Comparison of ENCODE assay signal across 20 cellular contexts in the genomic region with DNA sequence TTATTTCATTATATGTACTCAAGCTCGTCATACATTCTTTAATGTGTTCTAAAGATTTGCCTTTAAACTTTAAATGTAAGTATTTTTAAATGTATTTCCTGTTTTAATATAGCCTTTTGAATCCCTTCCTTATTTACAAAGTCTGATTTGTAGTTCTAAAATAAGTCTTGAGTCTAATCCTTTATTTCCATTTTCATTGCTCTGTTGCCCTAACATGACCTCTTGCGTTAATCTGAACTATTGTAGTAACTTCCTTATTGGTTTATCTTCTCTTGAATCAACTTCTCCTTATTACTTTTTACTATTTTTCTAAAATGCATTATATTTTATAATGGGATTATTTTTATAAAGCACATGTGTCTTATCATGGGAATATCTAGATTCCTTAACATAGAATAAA. TPM values are rescaled to one million over a fixed set of nuclear protein-coding genes. Genes with fewer than 3 reads are reported as not detected.
DNase-seq lines count a peak whose midpoint lies in the region; ATAC-seq, FAIRE-seq and TF ChIP-seq lines count a peak whose summit lies in the region.
"Had no signal": no experiment of that assay in that cellular context is flagged by ENCODE, and none has a peak within 500 bp of the region (broad histone marks: within the 10 kb centered on the region; RNA-seq: fewer than 3 reads in every experiment).

No MANE protein-coding gene starts in this region.

- H3K27me3 ChIP-seq in HepG2 (ENCODE audit: control insufficient read depth in 1 of 2, insufficient read depth in 2 of 2, low read length in 2 of 2) = no peaks in the 10 kb centered on the region

- H3K36me3 ChIP-seq in kidney (ENCODE audit: control insufficient read depth in 1 of 2, insufficient read depth in 2 of 2, low read length in 2 of 2) = no peaks in the 10 kb centered on the region
- H3K36me3 ChIP-seq in HepG2 (replicated peaks in 1 of 2; ENCODE audit: control insufficient read depth in 1 of 2, insufficient read depth in 2 of 2, low read length in 2 of 2) = peaks cover 0 to 34% of the 10 kb centered on the region in 2 experiments; a peak in 2 of 5 replicates

- H3K4me1 ChIP-seq in kidney (ENCODE audit: control insufficient read depth in 1 of 2, insufficient read depth in 1 of 2, low read depth in 1 of 2, low read length in 2 of 2) = no peaks in the 10 kb centered on the region
- no peaks in the 10 kb centered on the region for H3K4me1 ChIP-seq in HepG2 (ENCODE audit: insufficient read depth, low read length)
- H3K4me1 ChIP-seq: A549 had no signal

- H3K4me2 ChIP-seq in HepG2 (ENCODE audit: low read depth, low read length) = no peak overlapping the region
- H3K4me2 ChIP-seq: A549, PC-9 had no signal

- CTCF ChIA-PET in HepG2 (lab: Yijun Ruan, JAX; ENCODE audit: low intra/inter-chr PET ratio, low total read pairs) = no interaction called here

- 98% methylated on average over 2 of the region's 2 CpGs for WGBS in HepG2 (ENCODE audit: low lambda C conversion rate)

- H3K4me3 ChIP-seq in kidney (ENCODE audit: low read length in 2 of 2) (no peak overlapping the region), HepG2 (replicated peaks in 1 of 3; ENCODE audit: insufficient read depth in 1 of 3, low read depth in 2 of 3, low read length in 3 of 3) (no peak overlapping the region)
- H3K4me3 ChIP-seq: A549, PC-9, SK-N-MC had no signal

- intact Hi-C loops in kidney (cut with DNase I) = no loop called here
- intact Hi-C loops in HepG2 (cut with micrococcal nuclease; ENCODE audit: unreplicated experiment) = no loop called here

- H3K27ac ChIP-seq in kidney (ENCODE audit: low read depth in 2 of 2, low read length in 2 of 2) (no peak overlapping the region), HepG2 (ENCODE audit: extremely low read length, insufficient read depth, low read length) (no peak overlapping the region)
- H3K27ac ChIP-seq: A549, PC-9, SK-N-MC had no signal

- no peak for TF ChIP-seq POLR2A in HepG2 (IDR thresholded peaks at IDR 0.05; ENCODE audit: insufficient read depth in 1 of 2, low read depth in 2 of 2, low read length in 2 of 2)

- TF ChIP-seq CTCF in kidney (IDR thresholded peaks at IDR 0.05; ENCODE audit: borderline replicate concordance, extremely low read depth, insufficient read depth) (no peak), HepG2 (CRISPR knock-in tag; IDR thresholded peaks at IDR 0.05) (no peak)

- BruUV-seq in HepG2 (replicated peaks; lab: Mats Ljungman, UMichigan) = no TSS peak

- DNase-seq in AML-193 (lab: John Stamatoyannopoulos, UW) (peak; percentile 59 to 76), KBM-7 (peak; percentile 13), SKM-1 treated with dmso at 0.1 percent for 144 hours (lab: John Stamatoyannopoulos, UW; ENCODE audit: unreplicated experiment) (peak; percentile 29), kidney (no peak), HepG2 (ENCODE audit: low spot score) (no peak), H4 (ENCODE audit: low spot score) (no peak)
- DNase-seq: COR-L47, DMS153, H9, KG1, NCI-H1105 treated with DMSO at 0.1 percent for 48 hours, NCI-H1694 treated with DMSO at 0.1 percent for 48 hours, NCI-H2107, NCI-H2227 treated with DMSO at 0.1 percent for 48 hours, NCI-H526, PC-9 had no signal

- TF ChIP-seq EP300 in HepG2 (IDR thresholded peaks at IDR 0.05; ENCODE audit: low read depth in 2 of 2, low read length in 2 of 2) = no peak
- TF ChIP-seq EP300 in HepG2 (CRISPR knock-in tag; IDR thresholded peaks at IDR 0.05; ENCODE audit: borderline replicate concordance) = no peak

- no peaks in the 10 kb centered on the region for H3K9me3 ChIP-seq in kidney (ENCODE audit: control insufficient read depth in 1 of 2, low read length in 2 of 2)
- no peaks in the 10 kb centered on the region for H3K9me3 ChIP-seq in HepG2 (ENCODE audit: low read length)
- H3K9me3 ChIP-seq: A549 had no signal

- POLR2A ChIA-PET in HepG2 (lab: Yijun Ruan, JAX) = no interaction called here

- in situ Hi-C loops in KBM-7 (cut with MboI; ENCODE audit: low pct_unique_long_range_greater_than_20kb, low sequenced_read_pairs) = no loop called here
- in situ Hi-C loops in HepG2 (cut with HindIII; ENCODE audit: extremely low pct_ligation_motif_present, low pct_unique_long_range_greater_than_20kb) = no loop called here

- H2AFZ ChIP-seq in HepG2 (ENCODE audit: low read length) = no peak overlapping the region
- H2AFZ ChIP-seq: PC-9 had no signal

- no peaks in the 10 kb centered on the region for H3K79me2 ChIP-seq in HepG2 (ENCODE audit: insufficient read depth, low read length)

- ATAC-seq in HG03108 (IDR thresholded peaks at IDR 0.05; ENCODE audit: unreplicated experiment) (no peak), GM18498 (IDR thresholded peaks at IDR 0.05; ENCODE audit: unreplicated experiment) (no peak), HepG2 (no peak)
- ATAC-seq: A549 had no signal

- no peak for TF ChIP-seq RAD21 in HepG2 (CRISPR knock-in tag; IDR thresholded peaks at IDR 0.05)

- H3K9ac ChIP-seq in kidney (ENCODE audit: low read length in 2 of 2) (no peak overlapping the region), HepG2 (ENCODE audit: insufficient read depth, low read depth, low read length) (no peak overlapping the region)

- FAIRE-seq in kidney (lab: Jason Lieb, UNC) = peak; percentile 73
- no peak for FAIRE-seq in HepG2 (lab: Jason Lieb, UNC)
- FAIRE-seq: A549 had no signal

- no peaks in the 10 kb centered on the region for H4K20me1 ChIP-seq in HepG2 (ENCODE audit: insufficient read depth, low read length)

RNA-seq across cellular contexts. Expression of a gene that starts 24.0 kb away (rescaled TPM):
- total RNA-seq in kidney (1.1 TPM), HepG2 (2016; rRNA removed; fragmentation: Illumina TruSeq; extraction: Trizol) (21.4 and 34.5 TPM in 2 replicates)
- polyA plus RNA-seq in kidney (ENCODE audit: insufficient read depth, low read depth, low replicate concordance) (2.5 TPM), HepG2 (2011; rRNA removed) (6.1 and 8.0 TPM in 2 replicates)
- total RNA-seq in HepG2 (2016; cell fraction: cytosol; rRNA removed; fragmentation: Illumina TruSeq; extraction: Trizol; ENCODE audit: low read depth) = 3.5 and 3.7 TPM in 2 replicates
- total RNA-seq in HepG2 (2016; cell fraction: insoluble cytoplasmic fraction; rRNA removed; fragmentation: Illumina TruSeq; extraction: Trizol) = 20.6 and 35.0 TPM in 2 replicates
- total RNA-seq in HepG2 (2016; cell fraction: membrane; rRNA removed; fragmentation: Illumina TruSeq; extraction: Trizol) = 4.5 and 7.0 TPM in 2 replicates
- total RNA-seq in HepG2 (2016; cell fraction: nucleus; rRNA removed; fragmentation: Illumina TruSeq; extraction: Trizol) = 32.4 and 33.6 TPM in 2 replicates
- polyA plus RNA-seq in HepG2 (2011; cell fraction: cytosol; rRNA removed) = 2.0 and 3.8 TPM in 2 replicates
- polyA plus RNA-seq in HepG2 (2011; cell fraction: nucleus; rRNA removed) = 3.9 and 5.0 TPM in 2 replicates
- polyA plus RNA-seq in HepG2 (2012) = 9.1 and 16.9 TPM in 2 replicates
- polyA plus RNA-seq in HepG2 (2016; cell fraction: cytosol; fragmentation: Illumina TruSeq; extraction: Trizol; ENCODE audit: low read depth) = 1.1 and 1.3 TPM in 2 replicates
- 17.5 and 17.9 TPM in 2 replicates for polyA plus RNA-seq in HepG2 (2016; cell fraction: insoluble cytoplasmic fraction; fragmentation: Illumina TruSeq; extraction: Trizol; ENCODE audit: low read depth)
- 2.7 and 3.5 TPM in 2 replicates for polyA plus RNA-seq in HepG2 (2016; cell fraction: membrane; fragmentation: Illumina TruSeq; extraction: Trizol; ENCODE audit: low read depth)
- polyA plus RNA-seq in HepG2 (2016; cell fraction: nucleus; fragmentation: Illumina TruSeq; extraction: Trizol; ENCODE audit: insufficient read depth, low read depth) = 28.1 and 29.9 TPM in 2 replicates
- 3.9 and 18.6 TPM in 2 replicates for polyA minus RNA-seq in HepG2 (2011; rRNA and poly(A)+ RNA removed; ENCODE audit: low replicate concordance)
- polyA minus RNA-seq in HepG2 (2011; cell fraction: cytosol; rRNA and poly(A)+ RNA removed) = 9.1 and 12.3 TPM in 2 replicates
- polyA minus RNA-seq in HepG2 (2011; cell fraction: nucleus; rRNA and poly(A)+ RNA removed) = 28.5 and 29.7 TPM in 2 replicates
- total RNA-seq in H4 (2014; rRNA removed; shearing (Covaris generic)) = 18.3 and 18.8 TPM in 2 replicates

RNA-seq across cellular contexts. Expression of a gene that starts 48.9 kb away (rescaled TPM):
- 9.8 TPM for total RNA-seq in kidney
- 12.7 TPM for polyA plus RNA-seq in kidney (ENCODE audit: insufficient read depth, low read depth, low replicate concordance)
- total RNA-seq in HepG2 (2016; rRNA removed; fragmentation: Illumina TruSeq; extraction: Trizol) = 14.5 and 18.8 TPM in 2 replicates
- 2.9 and 3.0 TPM in 2 replicates for total RNA-seq in HepG2 (2016; cell fraction: cytosol; rRNA removed; fragmentation: Illumina TruSeq; extraction: Trizol; ENCODE audit: low read depth)
- 15.5 and 15.8 TPM in 2 replicates for total RNA-seq in HepG2 (2016; cell fraction: insoluble cytoplasmic fraction; rRNA removed; fragmentation: Illumina TruSeq; extraction: Trizol)
- 4.9 and 5.5 TPM in 2 replicates for total RNA-seq in HepG2 (2016; cell fraction: membrane; rRNA removed; fragmentation: Illumina TruSeq; extraction: Trizol)
- total RNA-seq in HepG2 (2016; cell fraction: nucleus; rRNA removed; fragmentation: Illumina TruSeq; extraction: Trizol) = 7.0 and 7.2 TPM in 2 replicates
- 8.6 and 9.8 TPM in 2 replicates for polyA plus RNA-seq in HepG2 (2011; rRNA removed)
- polyA plus RNA-seq in HepG2 (2011; cell fraction: cytosol; rRNA removed) = 8.2 and 9.4 TPM in 2 replicates
- 3.9 and 4.4 TPM in 2 replicates for polyA plus RNA-seq in HepG2 (2011; cell fraction: nucleus; rRNA removed)
- polyA plus RNA-seq in HepG2 (2012) = 5.9 and 6.6 TPM in 2 replicates
- 2.0 and 2.8 TPM in 2 replicates for polyA plus RNA-seq in HepG2 (2016; cell fraction: cytosol; fragmentation: Illumina TruSeq; extraction: Trizol; ENCODE audit: low read depth)
- polyA plus RNA-seq in HepG2 (2016; cell fraction: insoluble cytoplasmic fraction; fragmentation: Illumina TruSeq; extraction: Trizol; ENCODE audit: low read depth) = 16.4 and 19.6 TPM in 2 replicates
- polyA plus RNA-seq in HepG2 (2016; cell fraction: membrane; fragmentation: Illumina TruSeq; extraction: Trizol; ENCODE audit: low read depth) = 2.8 TPM in 2 replicates
- 10.3 and 12.6 TPM in 2 replicates for polyA plus RNA-seq in HepG2 (2016; cell fraction: nucleus; fragmentation: Illumina TruSeq; extraction: Trizol; ENCODE audit: insufficient read depth, low read depth)
- polyA minus RNA-seq in HepG2 (2011; rRNA and poly(A)+ RNA removed; ENCODE audit: low replicate concordance) = 17.0 and 44.9 TPM in 2 replicates
- 4.4 and 6.0 TPM in 2 replicates for polyA minus RNA-seq in HepG2 (2011; cell fraction: cytosol; rRNA and poly(A)+ RNA removed)
- 5.8 and 6.1 TPM in 2 replicates for polyA minus RNA-seq in HepG2 (2011; cell fraction: nucleus; rRNA and poly(A)+ RNA removed)
- total RNA-seq in H4 (2014; rRNA removed; shearing (Covaris generic)) = 13.6 and 18.2 TPM in 2 replicates

RNA-seq across cellular contexts. Expression of a gene that starts 53.2 kb away (rescaled TPM):
- total RNA-seq in kidney (34.4 TPM), HepG2 (2016; rRNA removed; fragmentation: Illumina TruSeq; extraction: Trizol) (23.2 and 26.3 TPM in 2 replicates)
- polyA plus RNA-seq in kidney (ENCODE audit: insufficient read depth, low read depth, low replicate concordance) (35.9 TPM), HepG2 (2011; rRNA removed) (6.6 and 10.8 TPM in 2 replicates)
- 3.1 and 3.3 TPM in 2 replicates for total RNA-seq in HepG2 (2016; cell fraction: cytosol; rRNA removed; fragmentation: Illumina TruSeq; extraction: Trizol; ENCODE audit: low read depth)
- total RNA-seq in HepG2 (2016; cell fraction: insoluble cytoplasmic fraction; rRNA removed; fragmentation: Illumina TruSeq; extraction: Trizol) = 20.5 and 28.7 TPM in 2 replicates
- 5.6 and 8.7 TPM in 2 replicates for total RNA-seq in HepG2 (2016; cell fraction: membrane; rRNA removed; fragmentation: Illumina TruSeq; extraction: Trizol)
- 13.2 and 14.8 TPM in 2 replicates for total RNA-seq in HepG2 (2016; cell fraction: nucleus; rRNA removed; fragmentation: Illumina TruSeq; extraction: Trizol)
- 14.2 and 21.1 TPM in 2 replicates for polyA plus RNA-seq in HepG2 (2011; cell fraction: cytosol; rRNA removed)
- polyA plus RNA-seq in HepG2 (2011; cell fraction: nucleus; rRNA removed) = 2.8 and 8.6 TPM in 2 replicates
- polyA plus RNA-seq in HepG2 (2012) = 11.8 and 14.4 TPM in 2 replicates
- 1.9 and 2.4 TPM in 2 replicates for polyA plus RNA-seq in HepG2 (2016; cell fraction: cytosol; fragmentation: Illumina TruSeq; extraction: Trizol; ENCODE audit: low read depth)
- 24.5 and 29.8 TPM in 2 replicates for polyA plus RNA-seq in HepG2 (2016; cell fraction: insoluble cytoplasmic fraction; fragmentation: Illumina TruSeq; extraction: Trizol; ENCODE audit: low read depth)
- polyA plus RNA-seq in HepG2 (2016; cell fraction: membrane; fragmentation: Illumina TruSeq; extraction: Trizol; ENCODE audit: low read depth) = 3.8 and 4.4 TPM in 2 replicates
- 13.5 and 15.0 TPM in 2 replicates for polyA plus RNA-seq in HepG2 (2016; cell fraction: nucleus; fragmentation: Illumina TruSeq; extraction: Trizol; ENCODE audit: insufficient read depth, low read depth)
- 6.2 and 20.2 TPM in 2 replicates for polyA minus RNA-seq in HepG2 (2011; rRNA and poly(A)+ RNA removed; ENCODE audit: low replicate concordance)
- 2.2 and 3.0 TPM in 2 replicates for polyA minus RNA-seq in HepG2 (2011; cell fraction: cytosol; rRNA and poly(A)+ RNA removed)
- polyA minus RNA-seq in HepG2 (2011; cell fraction: nucleus; rRNA and poly(A)+ RNA removed) = 11.7 and 16.2 TPM in 2 replicates
- 22.9 and 33.5 TPM in 2 replicates for total RNA-seq in H4 (2014; rRNA removed; shearing (Covaris generic))

Comparison
In these comparisons a context has a peak if more than half of its experiments do, and no peak if none do; other contexts are left out.
1. DNase-seq: peak in AML-193 (2 of 2), KBM-7 (single experiment) and SKM-1 treated with dmso at 0.1 percent for 144 hours (single experiment); none in kidney (single experiment), HepG2 (single experiment) and H4 (single experiment).